Comparison of ENCODE assay signal across 18 cellular contexts in the genomic region with DNA sequence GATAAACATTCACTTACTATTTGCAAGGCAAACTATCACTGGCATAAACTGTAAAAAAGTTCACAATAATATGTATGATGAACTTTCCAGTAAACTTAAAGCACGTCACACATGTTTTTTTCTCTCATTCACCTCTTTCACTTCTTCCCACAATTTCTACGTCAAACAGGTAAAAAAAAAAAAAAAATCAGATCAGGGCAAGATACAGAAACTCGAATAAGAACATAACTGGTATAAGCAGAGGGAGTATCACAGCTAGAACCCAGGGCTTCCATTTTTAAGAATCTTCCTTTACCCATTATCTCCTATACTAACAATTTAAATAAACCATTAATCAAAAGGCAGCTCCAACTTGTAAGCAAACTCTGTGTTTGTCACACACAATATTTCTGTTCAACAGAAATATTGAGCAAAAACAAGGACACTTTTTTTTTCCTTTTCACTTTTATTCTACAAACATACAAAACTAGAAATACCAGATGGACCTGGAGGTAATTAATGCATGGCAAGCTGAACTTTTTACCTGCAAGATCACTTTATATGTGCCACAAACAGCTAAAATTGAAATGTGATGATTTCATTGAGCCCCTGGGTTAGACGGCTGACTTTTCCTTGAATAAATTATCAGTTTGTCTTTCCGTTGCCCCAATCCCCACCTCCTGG. TPM values are rescaled to one million over a fixed set of nuclear protein-coding genes. Genes with fewer than 3 reads are reported as not detected.
DNase-seq lines count a peak whose midpoint lies in the region; TF ChIP-seq lines count a peak whose summit lies in the region.
"Had no signal": no experiment of that assay in that cellular context is flagged by ENCODE, and none has a peak within 500 bp of the region (broad histone marks: within the 10 kb centered on the region; RNA-seq: fewer than 3 reads in every experiment).

No MANE protein-coding gene starts in this region.

- TF ChIP-seq CTCF in breast epithelium (IDR thresholded peaks at IDR 0.05): no peak
- no peak for TF ChIP-seq CTCF in MCF 10A (IDR thresholded peaks at IDR 0.05; ENCODE audit: unreplicated experiment)
- TF ChIP-seq CTCF in OCI-LY7 (conservative IDR thresholded peaks at IDR 0.05; ENCODE audit: low read length): no peak
- TF ChIP-seq CTCF in type B pancreatic cell (conservative IDR thresholded peaks at IDR 0.05): no peak
- no peak for TF ChIP-seq CTCF in smooth muscle cell (IDR thresholded peaks at IDR 0.05; ENCODE audit: borderline replicate concordance, insufficient read depth, poor library complexity, severe bottlenecking)
- no peak for TF ChIP-seq CTCF in A673 (conservative IDR thresholded peaks at IDR 0.05; ENCODE audit: low read depth, low read length)

- CTCF ChIA-PET in MCF 10A (lab: Yijun Ruan, JAX) (no interaction called here), OCI-LY7 (lab: Charles Lee; ENCODE audit: unreplicated experiment) (no interaction called here), A673 (lab: Charles Lee) (no interaction called here)

- no peaks in the 10 kb centered on the region for H3K27me3 ChIP-seq in breast epithelium
- H3K27me3 ChIP-seq in smooth muscle cell (ENCODE audit: low read depth): no peaks in the 10 kb centered on the region
- H3K27me3 ChIP-seq in A673 (replicated peaks; ENCODE audit: insufficient read depth, low read depth, low read length, poor library complexity): no peaks in the 10 kb centered on the region
- H3K27me3 ChIP-seq: heart left ventricle had no signal

- H3K9me3 ChIP-seq in breast epithelium (no peaks in the 10 kb centered on the region), OCI-LY7 (ENCODE audit: low read length) (no peaks in the 10 kb centered on the region), smooth muscle cell (replicated peaks; ENCODE audit: low read depth) (no peaks in the 10 kb centered on the region), A673 (ENCODE audit: low read depth, low read length, poor library complexity, severe bottlenecking) (no peaks in the 10 kb centered on the region)
- H3K9me3 ChIP-seq: heart left ventricle had no signal

- H3K27me3 Mint-ChIP-seq in MCF 10A (ENCODE audit: insufficient read depth, unreplicated experiment) (no peaks in the 10 kb centered on the region), type B pancreatic cell (no peaks in the 10 kb centered on the region)
- H3K27me3 Mint-ChIP-seq in activated naive CD8-positive, alpha-beta T cell treated with anti-CD3 and anti-CD28 coated beads for 36 hours: no peaks in the 10 kb centered on the region

- peaks cover 6% of the 10 kb centered on the region for H3K36me3 Mint-ChIP-seq in MCF 10A (ENCODE audit: insufficient read depth, unreplicated experiment)
- H3K36me3 Mint-ChIP-seq in activated naive CD8-positive, alpha-beta T cell treated with anti-CD3 and anti-CD28 coated beads for 36 hours: peaks cover 2% of the 10 kb centered on the region
- no peaks in the 10 kb centered on the region for H3K36me3 Mint-ChIP-seq in type B pancreatic cell
- H3K36me3 Mint-ChIP-seq: immature natural killer cell had no signal

- H3K4me3 Mint-ChIP-seq in MCF 10A (ENCODE audit: unreplicated experiment) (no peak overlapping the region), type B pancreatic cell (peak overlapping the region; percentile 46)
- H3K4me3 Mint-ChIP-seq in activated naive CD8-positive, alpha-beta T cell treated with anti-CD3 and anti-CD28 coated beads for 36 hours: no peak overlapping the region
- H3K4me3 Mint-ChIP-seq: endodermal cell, immature natural killer cell had no signal

- no peaks in the 10 kb centered on the region for H3K9me3 Mint-ChIP-seq in MCF 10A (ENCODE audit: unreplicated experiment)
- H3K9me3 Mint-ChIP-seq in activated naive CD8-positive, alpha-beta T cell treated with anti-CD3 and anti-CD28 coated beads for 36 hours: peaks cover 2% of the 10 kb centered on the region
- H3K9me3 Mint-ChIP-seq in type B pancreatic cell: no peaks in the 10 kb centered on the region
- H3K9me3 Mint-ChIP-seq: endodermal cell had no signal

- POLR2A ChIA-PET in MCF 10A (lab: Yijun Ruan, JAX): no interaction called here
- POLR2A ChIA-PET in OCI-LY7 (lab: Charles Lee): interaction anchor here (0.6 to 1.1 kb wide), 3 partner anchors 10 to 288 kb away, joined by 4 to 5 read pairs (median 4); no protein-coding TSS in a partner anchor
- POLR2A ChIA-PET in A673 (lab: Charles Lee; ENCODE audit: low non-redundant PET): no interaction called here

- BruUV-seq in MCF 10A (replicated peaks; lab: Mats Ljungman, UMichigan) (no TSS peak), OCI-LY7 (replicated peaks; lab: Mats Ljungman, UMichigan) (no TSS peak), A673 (replicated peaks; lab: Mats Ljungman, UMichigan) (no TSS peak)

- H2AFZ ChIP-seq in OCI-LY7 (ENCODE audit: low read length) (peak overlapping the region; percentile 10; the same call in 1 of the 2 replicates), smooth muscle cell (ENCODE audit: low read depth) (no peak overlapping the region)

- H3K4me1 Mint-ChIP-seq in MCF 10A (ENCODE audit: insufficient read depth, unreplicated experiment) (no peaks in the 10 kb centered on the region), type B pancreatic cell (ENCODE audit: unreplicated experiment) (no peaks in the 10 kb centered on the region)
- H3K4me1 Mint-ChIP-seq in activated naive CD8-positive, alpha-beta T cell treated with anti-CD3 and anti-CD28 coated beads for 36 hours: peaks cover 18% of the 10 kb centered on the region
- H3K4me1 Mint-ChIP-seq: immature natural killer cell had no signal

- H3K4me2 ChIP-seq in OCI-LY7 (ENCODE audit: low read length) (no peak overlapping the region), smooth muscle cell (no peak overlapping the region)

- no peak overlapping the region for H3K4me3 ChIP-seq in breast epithelium
- H3K4me3 ChIP-seq in OCI-LY7 (ENCODE audit: low read depth, low read length, poor library complexity, severe bottlenecking): no peak overlapping the region
- no peak overlapping the region for H3K4me3 ChIP-seq in smooth muscle cell
- H3K4me3 ChIP-seq in A673 (ENCODE audit: low read depth, low read length, poor library complexity, severe bottlenecking): no peak overlapping the region
- H3K4me3 ChIP-seq: heart left ventricle had no signal

- H3K27ac ChIP-seq in breast epithelium (peak overlapping the region; percentile 34 to 77), OCI-LY7 (ENCODE audit: low read depth, low read length, poor library complexity, severe bottlenecking) (no peak overlapping the region), smooth muscle cell (ENCODE audit: low read depth) (no peak overlapping the region), A673 (ENCODE audit: low read depth, low read length, poor library complexity, severe bottlenecking) (no peak overlapping the region)
- H3K27ac ChIP-seq: heart left ventricle had no signal

- H4K20me1 ChIP-seq in OCI-LY7 (ENCODE audit: insufficient read depth, low read length) (no peaks in the 10 kb centered on the region), smooth muscle cell (ENCODE audit: low read depth) (no peaks in the 10 kb centered on the region)

- H3F3A ChIP-seq in smooth muscle cell (ENCODE audit: low read depth): no peaks in the 10 kb centered on the region

- no peaks in the 10 kb centered on the region for H3K4me1 ChIP-seq in breast epithelium
- no peaks in the 10 kb centered on the region for H3K4me1 ChIP-seq in OCI-LY7 (ENCODE audit: insufficient read depth, low read length, poor library complexity, severe bottlenecking)
- no peaks in the 10 kb centered on the region for H3K4me1 ChIP-seq in smooth muscle cell (ENCODE audit: low read depth)
- no peaks in the 10 kb centered on the region for H3K4me1 ChIP-seq in A673 (ENCODE audit: insufficient read depth, low read length, poor library complexity, severe bottlenecking)
- H3K4me1 ChIP-seq: heart left ventricle had no signal

- H3K9me2 ChIP-seq in OCI-LY7 (ENCODE audit: insufficient read depth, low read length): no peaks in the 10 kb centered on the region

- no peak overlapping the region for H3K9ac ChIP-seq in smooth muscle cell (ENCODE audit: low read depth)

- intact Hi-C loops in breast epithelium (cut with DNase I; ENCODE audit: low total_unique reads) (no loop called here), MCF 10A (cut with micrococcal nuclease) (no loop called here), OCI-LY7 (cut with micrococcal nuclease; ENCODE audit: unreplicated experiment) (no loop called here), A673 (cut with micrococcal nuclease; ENCODE audit: unreplicated experiment) (no loop called here)

- 90% methylated on average over 5 of the region's 5 CpGs for WGBS in smooth muscle cell (ENCODE audit: low lambda C conversion rate)

- H3K27ac Mint-ChIP-seq in MCF 10A (ENCODE audit: low read depth, unreplicated experiment) (no peak overlapping the region), type B pancreatic cell (peak overlapping the region; percentile 96)
- H3K27ac Mint-ChIP-seq in activated naive CD8-positive, alpha-beta T cell treated with anti-CD3 and anti-CD28 coated beads for 36 hours: peak overlapping the region; percentile 47
- H3K27ac Mint-ChIP-seq: endodermal cell, immature natural killer cell had no signal

- DNase-seq in breast epithelium (ENCODE audit: low spot score in 2 of 2): no peak
- no peak for DNase-seq in MCF 10A (ENCODE audit: unreplicated experiment)
- DNase-seq in OCI-LY7 (ENCODE audit: low spot score): no peak
- DNase-seq in activated naive CD8-positive, alpha-beta T cell treated with anti-CD3 and anti-CD28 coated beads for 36 hours: no peak
- DNase-seq in type B pancreatic cell (ENCODE audit: extremely low spot score, unreplicated experiment): no peak
- no peak for DNase-seq in smooth muscle cell (lab: John Stamatoyannopoulos, UW; ENCODE audit: unreplicated experiment)
- no peak for DNase-seq in A673 (ENCODE audit: low spot score)
- DNase-seq in EL: no peak
- DNase-seq: activated CD8-positive, alpha-beta memory T cell treated with anti-CD3 and anti-CD28 coated beads for 24 hours; endodermal cell; heart left ventricle; immature natural killer cell; KG1; NCI-H1092 treated with DMSO at 0.1 percent for 48 hours; NCI-H2107; NCI-H524 treated with DMSO at 0.1 percent for 48 hours; occipital lobe; right cardiac atrium had no signal

- no peaks in the 10 kb centered on the region for H3K36me3 ChIP-seq in breast epithelium
- no peaks in the 10 kb centered on the region for H3K36me3 ChIP-seq in OCI-LY7 (ENCODE audit: insufficient read depth, low read length)
- no peaks in the 10 kb centered on the region for H3K36me3 ChIP-seq in smooth muscle cell (ENCODE audit: low read depth)
- no peaks in the 10 kb centered on the region for H3K36me3 ChIP-seq in A673 (ENCODE audit: insufficient read depth, low read length, poor library complexity, severe bottlenecking)
- H3K36me3 ChIP-seq: heart left ventricle had no signal

- no peak for TF ChIP-seq POLR2A in breast epithelium (IDR thresholded peaks at IDR 0.05)

- H3K79me2 ChIP-seq in OCI-LY7 (ENCODE audit: insufficient read depth, low read depth, low read length): no peaks in the 10 kb centered on the region
- no peaks in the 10 kb centered on the region for H3K79me2 ChIP-seq in smooth muscle cell (ENCODE audit: low read depth)

RNA-seq across cellular contexts. Expression of a gene that starts 47.5 kb away (rescaled TPM):
- total RNA-seq in breast epithelium: 10 to 100 TPM in 1 of 3 donors, 1 to 10 TPM in 1, under 1 TPM in 1; 0.80 to 19.3 (median 9.5) TPM
- total RNA-seq in MCF 10A (2022): not detected in 2 replicates
- total RNA-seq in OCI-LY7 (2014; rRNA removed; shearing (Covaris generic)): 0.13 and 0.33 TPM in 2 replicates
- 0.31 TPM in 1 of 2 replicates, not detected in the other for total RNA-seq in OCI-LY7 (2022)
- total RNA-seq in activated naive CD8-positive, alpha-beta T cell treated with anti-CD3 and anti-CD28 coated beads for 36 hours: under 1 TPM; 0.19 to 0.28 TPM
- 8.3 and 12.3 TPM in 2 replicates for total RNA-seq in type B pancreatic cell (ENCODE audit: low replicate concordance)
- total RNA-seq in smooth muscle cell: 2.3 and 2.5 TPM in 2 replicates
- polyA plus RNA-seq in smooth muscle cell: 1.8 and 3.0 TPM in 2 replicates
- 0.90 and 1.1 TPM in 2 replicates for total RNA-seq in A673 (2021)
- polyA plus RNA-seq: immature natural killer cell had no signal

Comparison
In these comparisons a context has a peak if more than half of its experiments do, and no peak if none do; other contexts are left out.
1. H3K27ac ChIP-seq: peak in breast epithelium (2 of 2); none in OCI-LY7 (single experiment), smooth muscle cell (single experiment) and A673 (single experiment).